In the genomic region with DNA sequence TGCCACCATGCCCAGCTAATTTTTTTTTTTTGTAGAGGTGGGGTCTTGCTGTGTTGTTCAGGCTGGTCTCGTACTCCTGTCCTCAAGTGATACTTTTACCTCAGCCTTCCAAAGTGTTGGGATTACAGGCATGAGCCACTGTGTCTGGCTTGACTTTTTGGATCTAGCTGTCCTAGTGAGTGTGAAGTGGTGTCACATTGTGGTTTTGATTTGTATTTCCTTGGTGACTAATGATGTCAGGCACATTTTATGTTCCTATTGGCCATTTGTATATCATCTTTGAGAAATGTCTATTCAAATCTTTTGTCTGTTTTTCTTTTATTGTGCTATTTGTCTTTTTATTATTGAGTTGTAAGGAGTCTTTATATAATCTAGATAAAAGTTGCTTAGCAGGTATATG, we compare ENCODE assay signal across 8 cellular contexts. TPM values are rescaled to one million over a fixed set of nuclear protein-coding genes. Genes with fewer than 3 reads are reported as not detected.
A peak's percentile ranks its signal among the peaks of the same experiment; 100 is the strongest.
DNase-seq lines count a peak whose midpoint lies in the region; ATAC-seq and TF ChIP-seq lines count a peak whose summit lies in the region.

No MANE protein-coding gene starts in this region.

- H3K36me3 Mint-ChIP-seq in effector memory CD8-positive, alpha-beta T cell (ENCODE audit: insufficient read depth), result peaks cover 36% of the 10 kb centered on the region

- no peaks in the 10 kb centered on the region for H4K20me1 ChIP-seq in Karpas-422 (ENCODE audit: insufficient read depth, low read depth, low read length)

- no peak for TF ChIP-seq CTCF in gastrocnemius medialis (IDR thresholded peaks at IDR 0.05 in 4 of 5, conservative IDR thresholded peaks at IDR 0.05 in 1 of 5)

- H3K4me1 Mint-ChIP-seq in effector memory CD8-positive, alpha-beta T cell (ENCODE audit: low read depth in 2 of 2), result peaks cover 2 to 23% of the 10 kb centered on the region in 2 donors

- peak; percentile 89 for ATAC-seq in effector memory CD8-positive, alpha-beta T cell (replicated peaks)
- ATAC-seq in gastrocnemius medialis, result peak; percentile 84 to 92

- H3K4me3 Mint-ChIP-seq in effector memory CD8-positive, alpha-beta T cell, result no peak overlapping the region

- TF ChIP-seq POLR2A in gastrocnemius medialis (IDR thresholded peaks at IDR 0.05), result no peak

- no peak overlapping the region for H3K27ac ChIP-seq in Karpas-422 (ENCODE audit: low read length)
- H3K27ac ChIP-seq in gastrocnemius medialis, result peak overlapping the region; percentile 58 to 73 (median 70)

- H3K79me2 ChIP-seq in Karpas-422 (ENCODE audit: low read length), result peaks cover 34% of the 10 kb centered on the region

- H3K27me3 Mint-ChIP-seq in effector memory CD8-positive, alpha-beta T cell, result no peaks in the 10 kb centered on the region

- H3K4me1 ChIP-seq in Karpas-422 (ENCODE audit: low read length) (peaks cover 7% of the 10 kb centered on the region), gastrocnemius medialis (peaks cover 10 to 14% of the 10 kb centered on the region in 2 donors)

- H3K4me3 ChIP-seq in Karpas-422 (ENCODE audit: low read length), result no peak overlapping the region
- H3K4me3 ChIP-seq in gastrocnemius medialis, result no peak overlapping the region

- H3K9me3 ChIP-seq in Karpas-422 (ENCODE audit: low read length) (no peaks in the 10 kb centered on the region), gastrocnemius medialis (no peaks in the 10 kb centered on the region)

- H2AFZ ChIP-seq in Karpas-422 (ENCODE audit: low read length), result no peak overlapping the region

- H3K9me3 Mint-ChIP-seq in effector memory CD8-positive, alpha-beta T cell, result no peaks in the 10 kb centered on the region

- H3K9me2 ChIP-seq in Karpas-422 (replicated peaks; ENCODE audit: insufficient read depth, low read length), result no peaks in the 10 kb centered on the region

- H3K4me2 ChIP-seq in Karpas-422 (ENCODE audit: low read depth, low read length, poor library complexity, severe bottlenecking), result no peak overlapping the region

- DNase-seq in NCI-H2196 (lab: John Stamatoyannopoulos, UW; ENCODE audit: unreplicated experiment), result peak; percentile 2
- DNase-seq in NCI-H2196 treated with DMSO at 0.1 percent for 48 hours (lab: John Stamatoyannopoulos, UW; ENCODE audit: unreplicated experiment), result no peak
- DNase-seq in Karpas-422, result peak; percentile 72
- peak; percentile 11 to 20 (median 14) for DNase-seq in effector memory CD8-positive, alpha-beta T cell
- no peak for DNase-seq in gastrocnemius medialis
- DNase-seq in C1 segment of cervical spinal cord (lab: John Stamatoyannopoulos, UW), result no peak
- no peak for DNase-seq in HPDE6-E6E7 (ENCODE audit: extremely low spot score)
- no peak for DNase-seq in NCI-H446 (lab: John Stamatoyannopoulos, UW)

- intact Hi-C loops in gastrocnemius medialis (cut with DNase I; ENCODE audit: low total_unique reads), result no loop called here

- in situ Hi-C loops in gastrocnemius medialis (cut with MboI; ENCODE audit: low sequenced_read_pairs in 4 of 4), result no loop called here

- H3K36me3 ChIP-seq in Karpas-422 (ENCODE audit: insufficient read depth, low read length) (peaks cover 27% of the 10 kb centered on the region), gastrocnemius medialis (peaks cover 0 to 16% of the 10 kb centered on the region in 2 donors)

- H3K27me3 ChIP-seq in Karpas-422 (ENCODE audit: low read length) (no peaks in the 10 kb centered on the region), gastrocnemius medialis (no peaks in the 10 kb centered on the region)

- H3K9ac ChIP-seq in Karpas-422 (ENCODE audit: low read length), result no peak overlapping the region

- peak overlapping the region; percentile 53 to 83 for H3K27ac Mint-ChIP-seq in effector memory CD8-positive, alpha-beta T cell

RNA-seq across cellular contexts. Expression of gene MCCC2, which starts 53.5 kb away (rescaled TPM):
- total RNA-seq in Karpas-422 (2014; rRNA removed; shearing (Covaris generic); ENCODE audit: low replicate concordance), result 53.0 and 56.6 TPM in 2 replicates
- total RNA-seq in gastrocnemius medialis, result 10 to 100 TPM; 41.4 to 51.4 (median 46.9) TPM

Comparison
In these comparisons a context has a peak if more than half of its experiments do, and no peak if none do; other contexts are left out.
1. DNase-seq: peak in NCI-H2196 (single experiment), Karpas-422 (single experiment) and effector memory CD8-positive, alpha-beta T cell (3 of 3); none in NCI-H2196 treated with DMSO at 0.1 percent for 48 hours (single experiment), gastrocnemius medialis (0 of 2), C1 segment of cervical spinal cord (0 of 14), HPDE6-E6E7 (single experiment) and NCI-H446 (0 of 2).